Comparison of ENCODE assay signal across 8 cellular contexts in genomic region chr17:29778936-29779811, GRCh38.
DNase-seq lines count a peak whose midpoint lies in the region; ATAC-seq and TF ChIP-seq lines count a peak whose summit lies in the region.

No MANE protein-coding gene starts in this region.

- H3K4me1 Mint-ChIP-seq in type B pancreatic cell (ENCODE audit: unreplicated experiment), result peaks cover 8% of the 10 kb centered on the region

- peak overlapping the region; percentile 58; the same call in 1 of the 2 replicates for H3K27ac ChIP-seq in SK-N-MC

- no peak overlapping the region for H3K27ac Mint-ChIP-seq in type B pancreatic cell

- TF ChIP-seq CTCF in GM12865 (IDR thresholded peaks at IDR 0.05; ENCODE audit: insufficient read depth, low read depth, low read length, missing control alignments) (peak; percentile 70), type B pancreatic cell (conservative IDR thresholded peaks at IDR 0.05) (peak; percentile 86)

- no peak for ATAC-seq in HG03097 (IDR thresholded peaks at IDR 0.05; ENCODE audit: low FRiP score, unreplicated experiment)

- no peak overlapping the region for H3K9ac ChIP-seq in SK-N-MC (ENCODE audit: insufficient read length)

- DNase-seq in GM12865 (ENCODE audit: low read depth), result peak; percentile 80
- peak; percentile 86 to 87 for DNase-seq in Kasumi-1 (lab: John Stamatoyannopoulos, UW)
- peak; percentile 78 for DNase-seq in SK-N-MC (ENCODE audit: low read depth, low spot score)
- peak; percentile 79 for DNase-seq in activated gamma-delta T cell treated with anti-CD3 and anti-CD28 coated beads, Interleukin-2, amount 50 U/mL, for 16 hours (ENCODE audit: low read depth)
- peak; percentile 76 for DNase-seq in germinal center (ENCODE audit: low spot score)
- DNase-seq in pons (ENCODE audit: low spot score), result peak; percentile 71
- peak; percentile 73 for DNase-seq in type B pancreatic cell (ENCODE audit: extremely low spot score, unreplicated experiment)

- no peaks in the 10 kb centered on the region for H3K9me3 ChIP-seq in SK-N-MC (ENCODE audit: low read depth, low read length)

- H3K4me3 Mint-ChIP-seq in type B pancreatic cell, result no peak overlapping the region

- no peaks in the 10 kb centered on the region for H3K27me3 Mint-ChIP-seq in type B pancreatic cell

- peaks cover 8% of the 10 kb centered on the region for H3K36me3 Mint-ChIP-seq in type B pancreatic cell

- H3K9me3 Mint-ChIP-seq in type B pancreatic cell, result peaks cover 4% of the 10 kb centered on the region

- H3K4me3 ChIP-seq in GM12865 (ENCODE audit: low read depth, low read length) (no peak overlapping the region), SK-N-MC (peak overlapping the region; percentile 48)

- H3K36me3 ChIP-seq in SK-N-MC (ENCODE audit: insufficient read depth, low read length), result no peaks in the 10 kb centered on the region
